ENCODE assay signal across 19 cellular contexts in the genomic region with DNA sequence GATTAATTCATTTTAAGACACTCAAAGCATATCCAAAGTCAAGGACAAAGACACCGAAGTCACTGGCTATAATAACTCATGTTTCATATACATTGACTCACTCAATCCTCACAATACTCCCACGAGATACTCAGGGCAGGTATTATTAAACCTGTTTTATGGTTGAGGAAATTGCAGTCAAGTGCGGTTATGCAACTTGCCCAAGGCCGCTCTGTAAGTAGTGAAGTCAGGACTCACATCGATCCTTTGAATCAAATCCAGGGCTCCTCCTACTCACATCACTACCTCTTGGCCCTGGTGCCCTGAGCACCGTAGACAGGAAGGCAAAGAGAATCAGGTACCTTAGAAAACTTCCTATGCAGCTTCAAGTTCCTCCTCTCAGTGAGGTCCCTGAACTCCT.
DNase-seq lines count a peak whose midpoint lies in the region; ATAC-seq and TF ChIP-seq lines count a peak whose summit lies in the region.
"Had no signal": no experiment of that assay in that cellular context is flagged by ENCODE, and none has a peak within 500 bp of the region (broad histone marks: within the 10 kb centered on the region; RNA-seq: fewer than 3 reads in every experiment).

No MANE protein-coding gene starts in this region.

- H3K9me3 ChIP-seq in body of pancreas (no peaks in the 10 kb centered on the region), lower lobe of right lung (no peaks in the 10 kb centered on the region)
- H3K9me3 ChIP-seq: vagina had no signal

- H3K27me3 ChIP-seq in body of pancreas (no peaks in the 10 kb centered on the region), lower lobe of right lung (ENCODE audit: low read depth) (no peaks in the 10 kb centered on the region)
- H3K27me3 ChIP-seq: vagina had no signal

- peak overlapping the region; percentile 50 to 74 (median 63) for H3K27ac ChIP-seq in body of pancreas
- H3K27ac ChIP-seq in lower lobe of right lung = no peak overlapping the region
- H3K27ac ChIP-seq: vagina had no signal

- DNase-seq in DMS79 (lab: John Stamatoyannopoulos, UW) (peak; percentile 79), NB4 (ENCODE audit: low read depth) (peak; percentile 6), body of pancreas (peak; percentile 79 to 92 (median 86)), lower lobe of right lung (no peak), GM13976 (ENCODE audit: low spot score) (no peak)
- DNase-seq: activated CD4-positive, CD25-positive, alpha-beta regulatory T cell; activated naive CD8-positive, alpha-beta T cell treated with anti-CD3 and anti-CD28 coated beads, Interleukin-2, amount 50 U/mL, for 24 hours; CD4-positive, alpha-beta memory T cell; DND-41; IMR-90; kidney glomerular epithelial cell; NCI-H1105; NCI-H345; stimulated activated naive CD8-positive, alpha-beta T cell treated with anti-CD3 and anti-CD28 coated beads, Interleukin-15, amount 100 ng/mL, for 72 hours had no signal

- H3K36me3 ChIP-seq in body of pancreas (replicated peaks in 1 of 2; ENCODE audit: insufficient read depth in 1 of 2, low read depth in 2 of 2) (no peaks in the 10 kb centered on the region), lower lobe of right lung (no peaks in the 10 kb centered on the region)
- H3K36me3 ChIP-seq: vagina had no signal

- no peak for TF ChIP-seq CTCF in NB4 (IDR thresholded peaks at IDR 0.05; ENCODE audit: low read depth, low read length)
- TF ChIP-seq CTCF in body of pancreas (IDR thresholded peaks at IDR 0.05) = no peak
- TF ChIP-seq CTCF in lower lobe of right lung (IDR thresholded peaks at IDR 0.05) = no peak
- TF ChIP-seq CTCF in GM13976 (IDR thresholded peaks at IDR 0.05; ENCODE audit: borderline replicate concordance, control extremely low read depth, extremely low read depth, insufficient read depth, missing control alignments) = no peak

- peak; percentile 99 for ATAC-seq in body of pancreas
- peak; percentile 81 to 89 for ATAC-seq in lower lobe of right lung
- no peak for ATAC-seq in HG03135 (IDR thresholded peaks at IDR 0.05; ENCODE audit: unreplicated experiment)
- ATAC-seq in HG03520 (IDR thresholded peaks at IDR 0.05; ENCODE audit: unreplicated experiment) = no peak
- ATAC-seq in HG02885 (IDR thresholded peaks at IDR 0.05; ENCODE audit: poor library complexity, unreplicated experiment) = no peak
- ATAC-seq: activated naive CD8-positive, alpha-beta T cell treated with anti-CD3 and anti-CD28 coated beads, Interleukin-2, amount 50 U/mL, for 24 hours; sciatic nerve; stimulated activated naive CD8-positive, alpha-beta T cell treated with anti-CD3 and anti-CD28 coated beads, Interleukin-15, amount 100 ng/mL, for 72 hours had no signal

- no peak overlapping the region for H3K4me3 ChIP-seq in NB4 (ENCODE audit: low read depth, low read length)
- no peak overlapping the region for H3K4me3 ChIP-seq in body of pancreas
- no peak overlapping the region for H3K4me3 ChIP-seq in lower lobe of right lung
- H3K4me3 ChIP-seq: vagina had no signal

- 12 to 16% methylated on average over 6 of the region's 6 CpGs for WGBS in body of pancreas, 2 donors

- TF ChIP-seq POLR2A in NB4 (IDR thresholded peaks at IDR 0.05; ENCODE audit: extremely low read depth, insufficient read length) (no peak), body of pancreas (IDR thresholded peaks at IDR 0.05) (no peak)

- intact Hi-C loops in body of pancreas (cut with DNase I) = no loop called here
- intact Hi-C loops in lower lobe of right lung (cut with DNase I) = no loop called here

- peaks cover 15% of the 10 kb centered on the region for H3K4me1 ChIP-seq in body of pancreas
- H3K4me1 ChIP-seq in lower lobe of right lung = no peaks in the 10 kb centered on the region
- H3K4me1 ChIP-seq: vagina had no signal

- in situ Hi-C loops in GM13976 (cut with MboI; ENCODE audit: low sequenced_read_pairs, unreplicated experiment) = no loop called here

Comparison
In these comparisons a context has a peak if more than half of its experiments do, and no peak if none do; other contexts are left out.
1. DNase-seq: peak in DMS79 (single experiment), NB4 (single experiment) and body of pancreas (4 of 4); none in lower lobe of right lung (single experiment) and GM13976 (single experiment).
2. ATAC-seq: peak in body of pancreas (single experiment) and lower lobe of right lung (2 of 2); none in HG03135 (single experiment), HG03520 (single experiment) and HG02885 (single experiment).